Comparison of ENCODE assay signal across 9 cellular contexts in genomic region chr2:66437055-66437454, GRCh38. TPM values are rescaled to one million over a fixed set of nuclear protein-coding genes. Genes with fewer than 3 reads are reported as not detected.
DNase-seq lines count a peak whose midpoint lies in the region; ATAC-seq and TF ChIP-seq lines count a peak whose summit lies in the region.
"Had no signal": no experiment of that assay in that cellular context is flagged by ENCODE, and none has a peak within 500 bp of the region (broad histone marks: within the 10 kb centered on the region; RNA-seq: fewer than 3 reads in every experiment).

No MANE protein-coding gene starts in this region.

- TF ChIP-seq CTCF in mammary epithelial cell (conservative IDR thresholded peaks at IDR 0.05 in 1 of 2, IDR thresholded peaks at IDR 0.05 in 1 of 2; ENCODE audit: extremely low read depth in 1 of 2, insufficient read depth in 1 of 2, low read depth in 1 of 2, low read length in 2 of 2) (no peak), right lobe of liver (IDR thresholded peaks at IDR 0.05) (no peak)

- H3K9me3 ChIP-seq in Karpas-422 (ENCODE audit: low read length) = no peaks in the 10 kb centered on the region
- no peaks in the 10 kb centered on the region for H3K9me3 ChIP-seq in mammary epithelial cell (replicated peaks; ENCODE audit: insufficient read depth, low read length)
- no peaks in the 10 kb centered on the region for H3K9me3 ChIP-seq in right lobe of liver

- H3K4me1 ChIP-seq in Karpas-422 (ENCODE audit: low read length) (peaks cover 40% of the 10 kb centered on the region), mammary epithelial cell (ENCODE audit: insufficient read depth, low read length) (peaks cover 9% of the 10 kb centered on the region), right lobe of liver (peaks cover 0 to 14% (median 0%) of the 10 kb centered on the region in 4 donors)

- H3K4me3 ChIP-seq in Karpas-422 (ENCODE audit: low read length) = peak overlapping the region; percentile 75
- no peak overlapping the region for H3K4me3 ChIP-seq in mammary epithelial cell (replicated peaks in 1 of 3; ENCODE audit: insufficient read depth in 1 of 3, low read depth in 2 of 3, low read length in 3 of 3)
- H3K4me3 ChIP-seq in right lobe of liver = peak overlapping the region; percentile 27 to 76 (median 64)

- no peaks in the 10 kb centered on the region for H3K79me2 ChIP-seq in Karpas-422 (ENCODE audit: low read length)
- peaks cover 8% of the 10 kb centered on the region for H3K79me2 ChIP-seq in mammary epithelial cell (ENCODE audit: insufficient read depth, low read length)

- no peak overlapping the region for H2AFZ ChIP-seq in Karpas-422 (ENCODE audit: low read length)
- no peak overlapping the region for H2AFZ ChIP-seq in mammary epithelial cell (ENCODE audit: low read depth, low read length)

- no peak overlapping the region for H3K27ac ChIP-seq in Karpas-422 (ENCODE audit: low read length)
- no peak overlapping the region for H3K27ac ChIP-seq in mammary epithelial cell (ENCODE audit: insufficient read depth, low read depth, low read length)
- H3K27ac ChIP-seq in right lobe of liver = peak overlapping the region; percentile 63 to 89 (median 70)

- dilution Hi-C loops in mammary epithelial cell (cut with HindIII; ENCODE audit: low sequenced_read_pairs) = loop anchor here (25.0 kb wide), 1 partner anchor 775 kb away; no protein-coding TSS in a partner anchor

- no peaks in the 10 kb centered on the region for H3K36me3 ChIP-seq in Karpas-422 (ENCODE audit: insufficient read depth, low read length)
- H3K36me3 ChIP-seq in mammary epithelial cell (ENCODE audit: insufficient read depth, low read length) = no peaks in the 10 kb centered on the region
- H3K36me3 ChIP-seq in right lobe of liver = no peaks in the 10 kb centered on the region

- 99% methylated on average over 7 of the region's 8 CpGs for WGBS in mammary epithelial cell (ENCODE audit: low coverage, missing lambda C conversion rate)
- 21% methylated on average over 8 of the region's 8 CpGs for WGBS in right lobe of liver (ENCODE audit: insufficient coverage, low coverage, low lambda C conversion rate, missing lambda C conversion rate)

- DNase-seq in Karpas-422 (no peak), mammary epithelial cell (no peak), right lobe of liver (no peak), superior temporal gyrus (ENCODE audit: extremely low spot score) (peak; percentile 62), NCI-H128 (lab: John Stamatoyannopoulos, UW; ENCODE audit: unreplicated experiment) (no peak)
- DNase-seq in stimulated activated CD4-positive, alpha-beta T cell treated with anti-CD3 and anti-CD28 coated beads, Interleukin-2, amount 100 ng/mL, for 48 hours = no peak
- DNase-seq in activated T-cell treated with anti-CD3 and anti-CD28 coated beads, Interleukin-2, amount 50 U/mL, for 48 hours = no peak
- DNase-seq: Kasumi-1, SIG-M5 had no signal

- no peak for ATAC-seq in right lobe of liver

- H3K4me2 ChIP-seq in Karpas-422 (ENCODE audit: low read depth, low read length, poor library complexity, severe bottlenecking) (peak overlapping the region; percentile 93), mammary epithelial cell (ENCODE audit: insufficient read depth, low read depth, low read length) (peak overlapping the region; percentile 98)

- H3K9ac ChIP-seq in Karpas-422 (ENCODE audit: low read length) = peak overlapping the region; percentile 68
- no peak overlapping the region for H3K9ac ChIP-seq in mammary epithelial cell (ENCODE audit: insufficient read depth, low read length)

- H3K9me2 ChIP-seq in Karpas-422 (replicated peaks; ENCODE audit: insufficient read depth, low read length) = no peaks in the 10 kb centered on the region

- H4K20me1 ChIP-seq in Karpas-422 (ENCODE audit: insufficient read depth, low read depth, low read length) = no peaks in the 10 kb centered on the region
- no peaks in the 10 kb centered on the region for H4K20me1 ChIP-seq in mammary epithelial cell (ENCODE audit: insufficient read depth, low read length)

- H3K27me3 ChIP-seq in Karpas-422 (ENCODE audit: low read length) (no peaks in the 10 kb centered on the region), mammary epithelial cell (ENCODE audit: insufficient read depth, low read length) (no peaks in the 10 kb centered on the region), right lobe of liver (no peaks in the 10 kb centered on the region)

- BruUV-seq in mammary epithelial cell (replicated peaks; lab: Mats Ljungman, UMichigan) = no TSS peak

- intact Hi-C loops in mammary epithelial cell (cut with micrococcal nuclease) (no loop called here), right lobe of liver (cut with DNase I) (no loop called here)

- CTCF ChIA-PET in mammary epithelial cell (lab: Charles Lee; ENCODE audit: low non-redundant PET) = no interaction called here

- TF ChIP-seq POLR2A in right lobe of liver (IDR thresholded peaks at IDR 0.05) = no peak

- in situ Hi-C loops in mammary epithelial cell (cut with MboI; ENCODE audit: low sequenced_read_pairs in 2 of 2) = loop anchor here (10.0 to 25.0 kb wide), 8 partner anchors 58 to 1600 kb away; no protein-coding TSS in a partner anchor

RNA-seq across cellular contexts. Expression of gene MEIS1, which starts 2.1 kb away (rescaled TPM):
- 32.5 and 35.3 TPM in 2 replicates for total RNA-seq in Karpas-422 (2014; rRNA removed; shearing (Covaris generic); ENCODE audit: low replicate concordance)
- total RNA-seq in mammary epithelial cell (1 to 10 TPM; 4.3 to 4.4 TPM), right lobe of liver (1 to 10 TPM; 3.1 to 8.8 (median 4.2) TPM)
- polyA plus RNA-seq in mammary epithelial cell = 2.0 TPM
- polyA minus RNA-seq in mammary epithelial cell = 8.0 TPM

Comparison
In these comparisons a context has a peak if more than half of its experiments do, and no peak if none do; other contexts are left out.
1. H3K27ac ChIP-seq: peak in right lobe of liver (3 of 3); none in Karpas-422 (single experiment) and mammary epithelial cell (single experiment).
2. H3K4me3 ChIP-seq: peak in Karpas-422 (single experiment) and right lobe of liver (3 of 3); none in mammary epithelial cell (0 of 3).